8 cellular contexts compared by ENCODE assay signal in genomic region chr12:6038160-6038559, GRCh38.
DNase-seq lines count a peak whose midpoint lies in the region; ATAC-seq and TF ChIP-seq lines count a peak whose summit lies in the region.

No MANE protein-coding gene starts in this region.

- H3K4me1 Mint-ChIP-seq in activated CD4-positive, alpha-beta T cell treated with anti-CD3 and anti-CD28 coated beads, Interleukin-2, amount 10 ng/mL, durations not matched to agents 24 days and 14 days = no peaks in the 10 kb centered on the region

- H3K4me3 ChIP-seq in osteoblast (ENCODE audit: insufficient read depth, low read length) = no peak overlapping the region

- no peaks in the 10 kb centered on the region for H3K9me3 ChIP-seq in osteoblast (ENCODE audit: low read depth, low read length)

- H3K79me2 ChIP-seq in osteoblast (ENCODE audit: insufficient read depth, low read length) = no peaks in the 10 kb centered on the region

- H3K9me3 Mint-ChIP-seq in activated CD4-positive, alpha-beta T cell treated with anti-CD3 and anti-CD28 coated beads, Interleukin-2, amount 10 ng/mL, durations not matched to agents 24 days and 14 days = no peaks in the 10 kb centered on the region

- ATAC-seq in HG02610 (IDR thresholded peaks at IDR 0.05; ENCODE audit: unreplicated experiment) = peak; percentile 58
- no peak for ATAC-seq in GM19023 (IDR thresholded peaks at IDR 0.05; ENCODE audit: unreplicated experiment)

- H3K4me2 ChIP-seq in osteoblast (ENCODE audit: insufficient read depth, low read length) = no peak overlapping the region

- H3K27me3 ChIP-seq in osteoblast (ENCODE audit: insufficient read depth, low read length) = no peaks in the 10 kb centered on the region

- H2AFZ ChIP-seq in osteoblast (ENCODE audit: low read length) = no peak overlapping the region

- H3K27me3 Mint-ChIP-seq in activated CD4-positive, alpha-beta T cell treated with anti-CD3 and anti-CD28 coated beads, Interleukin-2, amount 10 ng/mL, durations not matched to agents 24 days and 14 days = no peaks in the 10 kb centered on the region

- no peaks in the 10 kb centered on the region for H3K36me3 Mint-ChIP-seq in activated CD4-positive, alpha-beta T cell treated with anti-CD3 and anti-CD28 coated beads, Interleukin-2, amount 10 ng/mL, durations not matched to agents 24 days and 14 days (ENCODE audit: low read depth)

- peak; percentile 69 for DNase-seq in ELR (ENCODE audit: low read depth)
- peak; percentile 58 for DNase-seq in NCI-H226
- peak; percentile 80 for DNase-seq in activated CD4-positive, alpha-beta T cell treated with anti-CD3 and anti-CD28 coated beads, Interleukin-2, amount 10 ng/mL, durations not matched to agents 24 days and 14 days
- DNase-seq in fibroblast of peridontal ligament (ENCODE audit: extremely low read depth) = peak; percentile 60
- DNase-seq in osteoblast (ENCODE audit: insufficient read length, low spot score, missing footprints) = peak; percentile 86
- DNase-seq in amniotic stem cell (lab: John Stamatoyannopoulos, UW) = no peak

- no peak overlapping the region for H3K27ac ChIP-seq in osteoblast (ENCODE audit: low read depth, low read length)

- intact Hi-C loops in activated CD4-positive, alpha-beta T cell treated with anti-CD3 and anti-CD28 coated beads, Interleukin-2, amount 10 ng/mL, durations not matched to agents 24 days and 14 days (cut with micrococcal nuclease) = loop anchor here (5.0 kb wide), 1 partner anchor 71 kb away; no protein-coding TSS in a partner anchor

- no peaks in the 10 kb centered on the region for H3K36me3 ChIP-seq in osteoblast (ENCODE audit: insufficient read depth, low read length)

- H3K4me3 Mint-ChIP-seq in activated CD4-positive, alpha-beta T cell treated with anti-CD3 and anti-CD28 coated beads, Interleukin-2, amount 10 ng/mL, durations not matched to agents 24 days and 14 days = no peak overlapping the region

- H3K27ac Mint-ChIP-seq in activated CD4-positive, alpha-beta T cell treated with anti-CD3 and anti-CD28 coated beads, Interleukin-2, amount 10 ng/mL, durations not matched to agents 24 days and 14 days = no peak overlapping the region

- no peaks in the 10 kb centered on the region for H4K20me1 ChIP-seq in osteoblast (ENCODE audit: insufficient read depth, low read length)

- TF ChIP-seq CTCF in osteoblast (IDR thresholded peaks at IDR 0.05; ENCODE audit: extremely low read depth, low read depth, low read length) = peak; percentile 92

- no peaks in the 10 kb centered on the region for H3K4me1 ChIP-seq in osteoblast (ENCODE audit: insufficient read depth, low read length)
